8 cellular contexts compared by ENCODE assay signal in genomic region chr19:58278156-58279041, GRCh38. TPM values are rescaled to one million over a fixed set of nuclear protein-coding genes. Genes with fewer than 3 reads are reported as not detected.
A peak's percentile ranks its signal among the peaks of the same experiment; 100 is the strongest.
DNase-seq lines count a peak whose midpoint lies in the region; ATAC-seq, FAIRE-seq and TF ChIP-seq lines count a peak whose summit lies in the region.

Gene ZNF8 (plus strand): TSS chr19:58278955. CDS start chr19:58279082, 127 bp downstream.

- POLR2A ChIA-PET in RWPE1 (lab: Yijun Ruan, JAX; ENCODE audit: low non-redundant PET): no interaction called here
- POLR2A ChIA-PET in naive thymus-derived CD8-positive, alpha-beta T cell (lab: Charles Lee): interaction anchor here (0.6 to 2.5 kb wide), 19 partner anchors 9 to 597 kb away, joined by 3 to 23 read pairs (median 4); partner anchors contain the start of genes ERVK3-1, RPS5, ZBTB45 and ZNF135

- H3K4me1 Mint-ChIP-seq in naive thymus-derived CD8-positive, alpha-beta T cell: peaks cover 24 to 58% (median 49%) of the 10 kb centered on the region in 4 donors
- H3K4me1 Mint-ChIP-seq in stimulated activated naive B cell treated with anti-CD40 and anti-IgM and Interleukin-4, amounts not matched to agents 10 μg/mL and 1 μg/mL and 100 μg/mL, for 72 hours: peaks cover 20 to 25% of the 10 kb centered on the region in 2 donors

- peaks cover 10 to 32% (median 31%) of the 10 kb centered on the region in 3 donors for H3K36me3 Mint-ChIP-seq in naive thymus-derived CD8-positive, alpha-beta T cell
- peaks cover 43 to 66% of the 10 kb centered on the region in 2 donors for H3K36me3 Mint-ChIP-seq in stimulated activated naive B cell treated with anti-CD40 and anti-IgM and Interleukin-4, amounts not matched to agents 10 μg/mL and 1 μg/mL and 100 μg/mL, for 72 hours

- peak within 1 kb of the TSS; percentile 91 to 99 (median 96) for H3K27ac Mint-ChIP-seq in naive thymus-derived CD8-positive, alpha-beta T cell
- H3K27ac Mint-ChIP-seq in stimulated activated naive B cell treated with anti-CD40 and anti-IgM and Interleukin-4, amounts not matched to agents 10 μg/mL and 1 μg/mL and 100 μg/mL, for 72 hours: peak within 1 kb of the TSS; percentile 99

- peaks cover 0 to 44% (median 7%) of the 10 kb centered on the region in 9 donors for H3K9me3 Mint-ChIP-seq in naive thymus-derived CD8-positive, alpha-beta T cell
- peaks cover 3 to 5% of the 10 kb centered on the region in 2 donors for H3K9me3 Mint-ChIP-seq in stimulated activated naive B cell treated with anti-CD40 and anti-IgM and Interleukin-4, amounts not matched to agents 10 μg/mL and 1 μg/mL and 100 μg/mL, for 72 hours

- no peaks in the 10 kb centered on the region for H3K27me3 Mint-ChIP-seq in naive thymus-derived CD8-positive, alpha-beta T cell
- H3K27me3 Mint-ChIP-seq in stimulated activated naive B cell treated with anti-CD40 and anti-IgM and Interleukin-4, amounts not matched to agents 10 μg/mL and 1 μg/mL and 100 μg/mL, for 72 hours: no peaks in the 10 kb centered on the region

- peak; percentile 97 for ATAC-seq in naive thymus-derived CD8-positive, alpha-beta T cell
- peak; percentile 94 to 96 for ATAC-seq in stimulated activated naive B cell treated with anti-CD40 and anti-IgM and Interleukin-4, amounts not matched to agents 10 μg/mL and 1 μg/mL and 100 μg/mL, for 72 hours (replicated peaks)

- peak; percentile 89 for TF ChIP-seq POLR2A in H54 (IDR thresholded peaks at IDR 0.05; ENCODE audit: low read depth, low read length)

- CTCF ChIA-PET in RWPE1 (lab: Yijun Ruan, JAX): interaction anchor here (0.6 to 0.7 kb wide), 3 partner anchors 19 to 459 kb away, joined by 3 to 4 read pairs (median 3); no protein-coding TSS in a partner anchor

- peak; percentile 15 for FAIRE-seq in H54 (lab: Jason Lieb, UNC)

- peak; percentile 99 for DNase-seq in ELF-1 (ENCODE audit: low read depth, low spot score)
- peak; percentile 99 for DNase-seq in H54 (ENCODE audit: insufficient read length, low spot score)
- peak; percentile 98 for DNase-seq in LoVo (ENCODE audit: low spot score)
- peak; percentile 100 for DNase-seq in RWPE1 (ENCODE audit: low spot score)
- DNase-seq in activated T-helper 9 cell treated with anti-CD3 and anti-CD28 coated beads, Interleukin-2, amount 50 U/mL, for 16 hours (ENCODE audit: low read depth): peak; percentile 97
- peak; percentile 97 for DNase-seq in fibroblast of mammary gland (ENCODE audit: low read depth)
- peak; percentile 90 to 98 (median 94) for DNase-seq in naive thymus-derived CD8-positive, alpha-beta T cell
- peak; percentile 99 for DNase-seq in stimulated activated naive B cell treated with anti-CD40 and anti-IgM and Interleukin-4, amounts not matched to agents 10 μg/mL and 1 μg/mL and 100 μg/mL, for 72 hours

- H3K4me3 ChIP-seq in fibroblast of mammary gland (ENCODE audit: control insufficient read depth, low read depth, low read length): peak within 1 kb of the TSS; percentile 89

- peak within 1 kb of the TSS; percentile 89 to 99 (median 96) for H3K4me3 Mint-ChIP-seq in naive thymus-derived CD8-positive, alpha-beta T cell
- peak within 1 kb of the TSS; percentile 94 to 98 for H3K4me3 Mint-ChIP-seq in stimulated activated naive B cell treated with anti-CD40 and anti-IgM and Interleukin-4, amounts not matched to agents 10 μg/mL and 1 μg/mL and 100 μg/mL, for 72 hours

- H3K27ac ChIP-seq in RWPE1: peak within 1 kb of the TSS; percentile 91

- no peak for TF ChIP-seq CTCF in RWPE1 (conservative IDR thresholded peaks at IDR 0.05; ENCODE audit: low read depth)
- no peak for TF ChIP-seq CTCF in fibroblast of mammary gland (conservative IDR thresholded peaks at IDR 0.05; ENCODE audit: control insufficient read depth, insufficient read depth, low read depth, low read length)

RNA-seq across cellular contexts. Expression of gene ZNF8, which starts in this region (rescaled TPM):
- total RNA-seq in naive thymus-derived CD8-positive, alpha-beta T cell: 10 to 100 TPM; 12.9 to 13.1 TPM
- polyA plus RNA-seq in naive thymus-derived CD8-positive, alpha-beta T cell: 1 to 10 TPM in 1 of 3 donors, under 1 TPM in 2; 0.44 to 1.1 (median 0.75) TPM

Comparison
In these comparisons a context has a peak if more than half of its experiments do, and no peak if none do; other contexts are left out.
1. Peak in every context shown above with its lines: DNase-seq, ATAC-seq, H3K4me3 ChIP-seq and H3K27ac ChIP-seq.